28 cellular contexts compared by ENCODE assay signal in the genomic region with DNA sequence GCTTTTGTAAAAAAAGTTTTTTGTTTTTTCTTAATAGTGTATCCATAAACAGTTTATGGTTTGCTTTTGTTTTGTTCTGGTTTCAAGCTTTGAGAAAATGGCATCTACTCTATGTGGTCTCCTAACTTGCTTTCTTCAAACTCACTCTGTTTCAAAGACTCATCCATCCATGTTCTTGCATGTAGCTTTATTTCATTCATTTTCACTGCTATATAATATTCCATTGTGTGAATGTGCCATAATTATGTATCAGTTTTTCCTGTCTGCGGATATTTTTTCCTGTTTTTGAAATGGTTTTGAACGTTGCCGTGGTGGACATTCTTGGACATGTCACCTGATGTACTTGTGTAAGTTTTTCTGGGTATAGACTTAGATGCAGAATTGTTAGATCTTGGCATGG. TPM values are rescaled to one million over a fixed set of nuclear protein-coding genes. Genes with fewer than 3 reads are reported as not detected.
"Had no signal": no experiment of that assay in that cellular context is flagged by ENCODE, and none has a peak within 500 bp of the region (broad histone marks: within the 10 kb centered on the region; RNA-seq: fewer than 3 reads in every experiment).

No MANE protein-coding gene starts in this region.

- H3K27me3 ChIP-seq: colonic mucosa, dorsolateral prefrontal cortex had no signal

- FAIRE-seq: colon, endometrium, endothelial cell of umbilical vein, frontal cortex had no signal

- H3K27ac ChIP-seq: colonic mucosa, coronary artery, dorsolateral prefrontal cortex, epithelial cell of prostate, esophagus muscularis mucosa, esophagus squamous epithelium, foreskin keratinocyte, gastrocnemius medialis, gastroesophageal sphincter, heart left ventricle, heart right ventricle had no signal

- H3K4me1 ChIP-seq: colonic mucosa, esophagus muscularis mucosa, esophagus squamous epithelium, foreskin keratinocyte, gastrocnemius medialis, gastroesophageal sphincter had no signal

- ATAC-seq: effector memory CD8-positive, alpha-beta T cell; esophagus mucosa; foreskin keratinocyte; gastrocnemius medialis; gastroesophageal sphincter; heart left ventricle; heart right ventricle had no signal

- DNase-seq: colonic mucosa; cortex of kidney; dermis blood vessel endothelial cell; dorsolateral prefrontal cortex; effector CD4-positive, alpha-beta T cell; effector CD8-positive, alpha-beta T cell; effector memory CD4-positive, alpha-beta T cell; effector memory CD8-positive, alpha-beta T cell; endodermal cell; erythroblast; esophagus squamous epithelium; foreskin fibroblast; foreskin keratinocyte; foreskin melanocyte; gastrocnemius medialis; glutamatergic neuron; head of caudate nucleus; heart left ventricle; heart right ventricle had no signal

- H3K9me3 ChIP-seq: colonic mucosa, esophagus squamous epithelium, gastrocnemius medialis, gastroesophageal sphincter had no signal

- H3K4me3 ChIP-seq: colonic mucosa, coronary artery, dorsolateral prefrontal cortex, esophagus muscularis mucosa, esophagus squamous epithelium, gastrocnemius medialis, gastroesophageal sphincter, heart left ventricle, heart right ventricle had no signal

- H3K36me3 ChIP-seq: colonic mucosa, esophagus muscularis mucosa, esophagus squamous epithelium, gastrocnemius medialis, gastroesophageal sphincter, heart left ventricle, heart right ventricle had no signal

RNA-seq across cellular contexts. Expression of a gene that starts 39.1 kb away (rescaled TPM):
- total RNA-seq: gastrocnemius medialis had no signal
